In the genomic region with DNA sequence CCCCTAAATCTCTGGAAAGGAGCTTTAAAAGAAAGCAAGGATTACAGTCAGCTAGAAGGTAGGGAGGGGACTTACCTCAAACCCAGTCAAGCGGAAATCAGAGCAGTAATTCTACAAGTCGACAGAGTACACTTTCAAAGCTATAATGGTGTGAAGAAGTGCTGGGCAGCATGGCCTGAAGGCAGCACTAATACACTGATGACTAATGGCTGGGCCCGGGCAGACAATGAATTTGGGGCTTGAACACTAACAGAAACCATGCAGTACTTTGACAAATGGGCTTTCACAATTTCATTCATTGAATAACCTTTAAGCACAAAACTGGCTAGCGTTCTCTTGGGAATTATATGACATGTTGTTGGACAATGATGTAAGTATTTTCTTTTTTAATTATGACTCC, we compare ENCODE assay signal across 1 cellular context.
TF ChIP-seq lines count a peak whose summit lies in the region.

No MANE protein-coding gene starts in this region.

TF ChIP-seq in GM23338, 12 proteins besides CTCF, POLR2A, EP300 and RAD21 (continued from another document):
- TF ChIP-seq, protein P1, sequence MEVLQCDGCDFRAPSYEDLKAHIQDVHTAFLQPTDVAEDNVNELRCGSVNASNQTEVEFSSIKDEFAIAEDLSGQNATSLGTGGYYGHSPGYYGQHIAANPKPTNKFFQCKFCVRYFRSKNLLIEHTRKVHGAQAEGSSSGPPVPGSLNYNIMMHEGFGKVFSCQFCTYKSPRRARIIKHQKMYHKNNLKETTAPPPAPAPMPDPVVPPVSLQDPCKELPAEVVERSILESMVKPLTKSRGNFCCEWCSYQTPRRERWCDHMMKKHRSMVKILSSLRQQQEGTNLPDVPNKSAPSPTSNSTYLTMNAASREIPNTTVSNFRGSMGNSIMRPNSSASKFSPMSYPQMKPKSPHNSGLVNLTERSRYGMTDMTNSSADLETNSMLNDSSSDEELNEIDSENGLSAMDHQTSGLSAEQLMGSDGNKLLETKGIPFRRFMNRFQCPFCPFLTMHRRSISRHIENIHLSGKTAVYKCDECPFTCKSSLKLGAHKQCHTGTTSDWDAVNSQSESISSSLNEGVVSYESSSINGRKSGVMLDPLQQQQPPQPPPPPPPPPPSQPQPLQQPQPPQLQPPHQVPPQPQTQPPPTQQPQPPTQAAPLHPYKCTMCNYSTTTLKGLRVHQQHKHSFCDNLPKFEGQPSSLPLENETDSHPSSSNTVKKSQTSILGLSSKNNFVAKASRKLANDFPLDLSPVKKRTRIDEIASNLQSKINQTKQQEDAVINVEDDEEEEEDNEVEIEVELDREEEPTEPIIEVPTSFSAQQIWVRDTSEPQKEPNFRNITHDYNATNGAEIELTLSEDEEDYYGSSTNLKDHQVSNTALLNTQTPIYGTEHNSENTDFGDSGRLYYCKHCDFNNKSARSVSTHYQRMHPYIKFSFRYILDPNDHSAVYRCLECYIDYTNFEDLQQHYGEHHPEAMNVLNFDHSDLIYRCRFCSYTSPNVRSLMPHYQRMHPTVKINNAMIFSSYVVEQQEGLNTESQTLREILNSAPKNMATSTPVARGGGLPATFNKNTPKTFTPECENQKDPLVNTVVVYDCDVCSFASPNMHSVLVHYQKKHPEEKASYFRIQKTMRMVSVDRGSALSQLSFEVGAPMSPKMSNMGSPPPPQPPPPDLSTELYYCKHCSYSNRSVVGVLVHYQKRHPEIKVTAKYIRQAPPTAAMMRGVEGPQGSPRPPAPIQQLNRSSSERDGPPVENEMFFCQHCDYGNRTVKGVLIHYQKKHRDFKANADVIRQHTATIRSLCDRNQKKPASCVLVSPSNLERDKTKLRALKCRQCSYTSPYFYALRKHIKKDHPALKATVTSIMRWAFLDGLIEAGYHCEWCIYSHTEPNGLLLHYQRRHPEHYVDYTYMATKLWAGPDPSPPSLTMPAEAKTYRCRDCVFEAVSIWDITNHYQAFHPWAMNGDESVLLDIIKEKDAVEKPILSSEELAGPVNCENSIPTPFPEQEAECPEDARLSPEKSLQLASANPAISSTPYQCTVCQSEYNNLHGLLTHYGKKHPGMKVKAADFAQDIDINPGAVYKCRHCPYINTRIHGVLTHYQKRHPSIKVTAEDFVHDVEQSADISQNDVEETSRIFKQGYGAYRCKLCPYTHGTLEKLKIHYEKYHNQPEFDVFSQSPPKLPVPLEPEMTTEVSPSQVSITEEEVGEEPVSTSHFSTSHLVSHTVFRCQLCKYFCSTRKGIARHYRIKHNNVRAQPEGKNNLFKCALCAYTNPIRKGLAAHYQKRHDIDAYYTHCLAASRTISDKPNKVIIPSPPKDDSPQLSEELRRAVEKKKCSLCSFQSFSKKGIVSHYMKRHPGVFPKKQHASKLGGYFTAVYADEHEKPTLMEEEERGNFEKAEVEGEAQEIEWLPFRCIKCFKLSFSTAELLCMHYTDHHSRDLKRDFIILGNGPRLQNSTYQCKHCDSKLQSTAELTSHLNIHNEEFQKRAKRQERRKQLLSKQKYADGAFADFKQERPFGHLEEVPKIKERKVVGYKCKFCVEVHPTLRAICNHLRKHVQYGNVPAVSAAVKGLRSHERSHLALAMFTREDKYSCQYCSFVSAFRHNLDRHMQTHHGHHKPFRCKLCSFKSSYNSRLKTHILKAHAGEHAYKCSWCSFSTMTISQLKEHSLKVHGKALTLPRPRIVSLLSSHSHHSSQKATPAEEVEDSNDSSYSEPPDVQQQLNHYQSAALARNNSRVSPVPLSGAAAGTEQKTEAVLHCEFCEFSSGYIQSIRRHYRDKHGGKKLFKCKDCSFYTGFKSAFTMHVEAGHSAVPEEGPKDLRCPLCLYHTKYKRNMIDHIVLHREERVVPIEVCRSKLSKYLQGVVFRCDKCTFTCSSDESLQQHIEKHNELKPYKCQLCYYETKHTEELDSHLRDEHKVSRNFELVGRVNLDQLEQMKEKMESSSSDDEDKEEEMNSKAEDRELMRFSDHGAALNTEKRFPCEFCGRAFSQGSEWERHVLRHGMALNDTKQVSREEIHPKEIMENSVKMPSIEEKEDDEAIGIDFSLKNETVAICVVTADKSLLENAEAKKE (CRISPR knock-in tag; IDR thresholded peaks at IDR 0.05), result no peak
- TF ChIP-seq EZH2 (IDR thresholded peaks at IDR 0.05; ENCODE audit: low read depth, unreplicated experiment), result no peak
- no peak for TF ChIP-seq NANOG (IDR thresholded peaks at IDR 0.05; ENCODE audit: borderline replicate concordance)
- TF ChIP-seq CREB1 (CRISPR knock-in tag; IDR thresholded peaks at IDR 0.05; ENCODE audit: low read depth), result no peak
- TF ChIP-seq, protein P2, sequence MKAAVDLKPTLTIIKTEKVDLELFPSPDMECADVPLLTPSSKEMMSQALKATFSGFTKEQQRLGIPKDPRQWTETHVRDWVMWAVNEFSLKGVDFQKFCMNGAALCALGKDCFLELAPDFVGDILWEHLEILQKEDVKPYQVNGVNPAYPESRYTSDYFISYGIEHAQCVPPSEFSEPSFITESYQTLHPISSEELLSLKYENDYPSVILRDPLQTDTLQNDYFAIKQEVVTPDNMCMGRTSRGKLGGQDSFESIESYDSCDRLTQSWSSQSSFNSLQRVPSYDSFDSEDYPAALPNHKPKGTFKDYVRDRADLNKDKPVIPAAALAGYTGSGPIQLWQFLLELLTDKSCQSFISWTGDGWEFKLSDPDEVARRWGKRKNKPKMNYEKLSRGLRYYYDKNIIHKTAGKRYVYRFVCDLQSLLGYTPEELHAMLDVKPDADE (IDR thresholded peaks at IDR 0.05), result no peak
- no peak for TF ChIP-seq JUNB (IDR thresholded peaks at IDR 0.05; ENCODE audit: unreplicated experiment)
- no peak for TF ChIP-seq ZNF114 (CRISPR knock-in tag; IDR thresholded peaks at IDR 0.05)
- TF ChIP-seq POLR2AphosphoS5 (IDR thresholded peaks at IDR 0.05; ENCODE audit: low read depth), result no peak
